Comparison of ENCODE assay signal across 29 cellular contexts in the genomic region with DNA sequence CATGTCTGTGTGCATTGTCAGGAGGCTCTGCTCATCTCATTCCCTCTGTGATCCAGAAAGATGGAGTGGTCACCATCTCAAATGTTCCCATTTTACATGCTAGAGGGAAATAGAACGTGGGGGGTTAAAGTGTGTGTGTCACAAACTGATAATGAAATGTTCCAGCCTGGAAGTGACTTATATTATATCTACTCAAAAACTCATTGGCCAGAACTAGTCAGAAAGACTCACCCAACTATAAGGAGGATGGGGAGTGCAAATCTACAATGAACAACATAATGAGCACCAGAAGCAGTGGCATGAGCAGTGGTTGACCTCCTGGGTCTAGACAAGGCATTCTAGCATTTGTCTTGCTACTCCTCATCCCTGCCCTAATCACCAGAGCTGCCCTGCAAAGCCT.
DNase-seq lines count a peak whose midpoint lies in the region; ATAC-seq, FAIRE-seq and TF ChIP-seq lines count a peak whose summit lies in the region.
"Had no signal": no experiment of that assay in that cellular context is flagged by ENCODE, and none has a peak within 500 bp of the region (broad histone marks: within the 10 kb centered on the region; RNA-seq: fewer than 3 reads in every experiment).

No MANE protein-coding gene starts in this region.

- POLR2A ChIA-PET in K562 (lab: Yijun Ruan, JAX), result interaction anchor here (1.0 kb wide), 1 partner anchor 15 kb away, joined by 4 read pairs; no protein-coding TSS in a partner anchor

- no peak overlapping the region for H3K4me3 ChIP-seq in K562
- H3K4me3 ChIP-seq: A549; BLaER1; BLaER1 treated with 17β-estradiol and CSF1 and Interleukin-3, amounts not matched to agents 10 nM and 100 nM had no signal

- peak in 2 of 4 experiments; percentile 47 for DNase-seq in K562 (ENCODE audit: extremely low read depth in 1 of 4, low spot score in 3 of 4)
- DNase-seq: 8988T; ACHN; AML-193; BE2C; C1 segment of cervical spinal cord; Caco-2; Calu3; CD4-positive, alpha-beta memory T cell; CD4-positive, alpha-beta T cell; CD4-positive, CD25-positive, alpha-beta regulatory T cell; CD8-positive, alpha-beta memory T cell; CD8-positive, alpha-beta T cell; COR-L47; DMS 273 treated with DMSO at 0.1 percent for 48 hours; DMS153; DMS53; DMS79; DMS79 treated with DMSO at 0.1 percent for 48 hours; DND-41; EL had no signal

- no peaks in the 10 kb centered on the region for H3K36me3 ChIP-seq in K562 (ENCODE audit: control insufficient read depth, insufficient read depth, low read length)
- H3K36me3 ChIP-seq: BE2C; BLaER1; BLaER1 treated with 17β-estradiol and CSF1 and Interleukin-3, amounts not matched to agents 10 nM and 100 nM had no signal

- peak overlapping the region; percentile 60 for H3K4me2 ChIP-seq in K562 (ENCODE audit: insufficient read depth, low read length)
- H3K4me2 ChIP-seq: A549; BLaER1; BLaER1 treated with 17β-estradiol and CSF1 and Interleukin-3, amounts not matched to agents 10 nM and 100 nM had no signal

- no peaks in the 10 kb centered on the region for H3K9me1 ChIP-seq in K562 (ENCODE audit: control insufficient read depth, insufficient read depth, low read length)

- peaks cover 0 to 19% of the 10 kb centered on the region in 2 experiments; a peak in 2 of 5 replicates for H3K4me1 ChIP-seq in K562 (replicated peaks in 1 of 2; ENCODE audit: control insufficient read depth in 2 of 2, insufficient read depth in 2 of 2, low read length in 2 of 2)
- H3K4me1 ChIP-seq: A549; BE2C; BLaER1; BLaER1 treated with 17β-estradiol and CSF1 and Interleukin-3, amounts not matched to agents 10 nM and 100 nM; Caco-2 had no signal

- 0% methylated on average over 1 of the region's 1 CpG for WGBS in K562 (ENCODE audit: insufficient coverage, low coverage, missing lambda C conversion rate)

- no peaks in the 10 kb centered on the region for H3K27me3 ChIP-seq in K562 (ENCODE audit: control insufficient read depth in 2 of 2, insufficient read depth in 2 of 2, low read length in 2 of 2)
- H3K27me3 ChIP-seq: BE2C; BLaER1; BLaER1 treated with 17β-estradiol and CSF1 and Interleukin-3, amounts not matched to agents 10 nM and 100 nM had no signal

- peak; percentile 72 for ATAC-seq in K562
- no peak for ATAC-seq in GM21360 (IDR thresholded peaks at IDR 0.05; ENCODE audit: unreplicated experiment)
- ATAC-seq: A549; CD8-positive, alpha-beta T cell had no signal

- BruUV-seq in K562 (replicated peaks; lab: Mats Ljungman, UMichigan), result no TSS peak

- in situ Hi-C loops in K562 (cut with MboI), result no loop called here

- peak; percentile 40 for FAIRE-seq in K562 (lab: Jason Lieb, UNC)
- FAIRE-seq: A204.1, A549, D721Med had no signal

- H3K79me2 ChIP-seq in K562 (ENCODE audit: control insufficient read depth, insufficient read depth, low read length), result no peaks in the 10 kb centered on the region

- intact Hi-C loops in K562 (cut with micrococcal nuclease), result loop anchor here (10.0 kb wide), 1 partner anchor 111 kb away; no protein-coding TSS in a partner anchor

- no peaks in the 10 kb centered on the region for H4K20me1 ChIP-seq in K562 (replicated peaks; ENCODE audit: control insufficient read depth, insufficient read depth, low read length)
- H4K20me1 ChIP-seq: BLaER1; BLaER1 treated with 17β-estradiol and CSF1 and Interleukin-3, amounts not matched to agents 10 nM and 100 nM had no signal

- TF ChIP-seq RAD21 in K562 (CRISPR knock-in tag; conservative IDR thresholded peaks at IDR 0.05 in 1 of 2, IDR thresholded peaks at IDR 0.05 in 1 of 2), result no peak

- TF ChIP-seq CTCF in K562 (IDR thresholded peaks at IDR 0.05 in 2 of 3, conservative IDR thresholded peaks at IDR 0.05 in 1 of 3; ENCODE audit: insufficient read depth in 2 of 3, low read depth in 1 of 3, low read length in 3 of 3), result no peak

- H3K9ac ChIP-seq in K562 (ENCODE audit: insufficient read depth in 1 of 2, low read depth in 2 of 2, low read length in 2 of 2), result peak overlapping the region in 1 of 2 experiments; percentile 32; a peak in 1 of 4 replicates
- H3K9ac ChIP-seq: BLaER1; BLaER1 treated with 17β-estradiol and CSF1 and Interleukin-3, amounts not matched to agents 10 nM and 100 nM had no signal

- no peaks in the 10 kb centered on the region for H3K9me3 ChIP-seq in K562 (replicated peaks; ENCODE audit: control insufficient read depth, insufficient read depth, low read depth, low read length)
- H3K9me3 ChIP-seq: A549; BE2C; BLaER1; BLaER1 treated with 17β-estradiol and CSF1 and Interleukin-3, amounts not matched to agents 10 nM and 100 nM; Caco-2 had no signal

- H2AFZ ChIP-seq in K562 (ENCODE audit: low read depth, low read length), result peak overlapping the region; percentile 60

- no peak for TF ChIP-seq POLR2A in K562 (conservative IDR thresholded peaks at IDR 0.05)

- CTCF ChIA-PET in K562 (lab: Yijun Ruan, JAX; ENCODE audit: low intra/inter-chr PET ratio), result no interaction called here

- peak overlapping the region; percentile 53; the same call in 2 of the 3 replicates for H3K27ac ChIP-seq in K562 (ENCODE audit: extremely low read depth, low read depth, low read length)
- H3K27ac ChIP-seq: 22Rv1; A549; BLaER1; BLaER1 treated with 17β-estradiol and CSF1 and Interleukin-3, amounts not matched to agents 10 nM and 100 nM; C4-2B had no signal

- TF ChIP-seq EP300 in K562 (IDR thresholded peaks at IDR 0.05; ENCODE audit: low read length), result 0 out of 2 replicates have a peak, but pooled peaks have one; percentile 8

TF ChIP-seq in K562, 482 proteins besides CTCF, POLR2A, EP300 and RAD21:
- no peak for TF ChIP-seq KLF16 (IDR thresholded peaks at IDR 0.05)
- no peak for TF ChIP-seq SMARCE1 (IDR thresholded peaks at IDR 0.05)
- TF ChIP-seq MEF2D (tag; conservative IDR thresholded peaks at IDR 0.05; ENCODE audit: low read depth), result no peak
- peak; percentile 73 for TF ChIP-seq CBFA2T3 (IDR thresholded peaks at IDR 0.05)
- TF ChIP-seq ARID1B (IDR thresholded peaks at IDR 0.05), result peak; percentile 58
- peak; percentile 51 for TF ChIP-seq TCF3 (CRISPR knock-in tag; IDR thresholded peaks at IDR 0.05)
- TF ChIP-seq SOX6 (IDR thresholded peaks at IDR 0.05), result peak; percentile 28; the same call in 1 of the 2 replicates
- peak; percentile 57 for TF ChIP-seq HMBOX1 (IDR thresholded peaks at IDR 0.05)
- peak; percentile 50 for TF ChIP-seq CBFA2T2 (conservative IDR thresholded peaks at IDR 0.05)
- TF ChIP-seq, protein P1, sequence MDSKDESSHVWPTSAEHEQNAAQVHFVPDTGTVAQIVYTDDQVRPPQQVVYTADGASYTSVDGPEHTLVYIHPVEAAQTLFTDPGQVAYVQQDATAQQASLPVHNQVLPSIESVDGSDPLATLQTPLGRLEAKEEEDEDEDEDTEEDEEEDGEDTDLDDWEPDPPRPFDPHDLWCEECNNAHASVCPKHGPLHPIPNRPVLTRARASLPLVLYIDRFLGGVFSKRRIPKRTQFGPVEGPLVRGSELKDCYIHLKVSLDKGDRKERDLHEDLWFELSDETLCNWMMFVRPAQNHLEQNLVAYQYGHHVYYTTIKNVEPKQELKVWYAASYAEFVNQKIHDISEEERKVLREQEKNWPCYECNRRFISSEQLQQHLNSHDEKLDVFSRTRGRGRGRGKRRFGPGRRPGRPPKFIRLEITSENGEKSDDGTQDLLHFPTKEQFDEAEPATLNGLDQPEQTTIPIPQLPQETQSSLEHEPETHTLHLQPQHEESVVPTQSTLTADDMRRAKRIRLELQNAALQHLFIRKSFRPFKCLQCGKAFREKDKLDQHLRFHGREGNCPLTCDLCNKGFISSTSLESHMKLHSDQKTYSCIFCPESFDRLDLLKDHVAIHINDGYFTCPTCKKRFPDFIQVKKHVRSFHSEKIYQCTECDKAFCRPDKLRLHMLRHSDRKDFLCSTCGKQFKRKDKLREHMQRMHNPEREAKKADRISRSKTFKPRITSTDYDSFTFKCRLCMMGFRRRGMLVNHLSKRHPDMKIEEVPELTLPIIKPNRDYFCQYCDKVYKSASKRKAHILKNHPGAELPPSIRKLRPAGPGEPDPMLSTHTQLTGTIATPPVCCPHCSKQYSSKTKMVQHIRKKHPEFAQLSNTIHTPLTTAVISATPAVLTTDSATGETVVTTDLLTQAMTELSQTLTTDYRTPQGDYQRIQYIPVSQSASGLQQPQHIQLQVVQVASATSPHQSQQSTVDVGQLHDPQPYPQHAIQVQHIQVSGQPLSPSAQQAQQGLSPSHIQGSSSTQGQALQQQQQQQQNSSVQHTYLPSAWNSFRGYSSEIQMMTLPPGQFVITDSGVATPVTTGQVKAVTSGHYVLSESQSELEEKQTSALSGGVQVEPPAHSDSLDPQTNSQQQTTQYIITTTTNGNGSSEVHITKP (IDR thresholded peaks at IDR 0.05; ENCODE audit: partially characterized antibody), result peak; percentile 88
- TF ChIP-seq TEAD4 (IDR thresholded peaks at IDR 0.05; ENCODE audit: low read length), result peak; percentile 33
- no peak for TF ChIP-seq TEAD4 (CRISPR knock-in tag; IDR thresholded peaks at IDR 0.05; ENCODE audit: borderline replicate concordance)
- no peak for TF ChIP-seq ZNF280B (CRISPR knock-in tag; IDR thresholded peaks at IDR 0.05)
- TF ChIP-seq SMARCA4 (IDR thresholded peaks at IDR 0.05), result peak; percentile 18; the same call in 1 of the 2 replicates
- TF ChIP-seq TAL1 (IDR thresholded peaks at IDR 0.05), result peak; percentile 63
TF ChIP-seq in K562: peak in this region for 10.
